19 cellular contexts compared by ENCODE assay signal in genomic region chr20:3934628-3935027, GRCh38. TPM values are rescaled to one million over a fixed set of nuclear protein-coding genes. Genes with fewer than 3 reads are reported as not detected.
DNase-seq lines count a peak whose midpoint lies in the region; ATAC-seq, FAIRE-seq and TF ChIP-seq lines count a peak whose summit lies in the region.
"Had no signal": no experiment of that assay in that cellular context is flagged by ENCODE, and none has a peak within 500 bp of the region (broad histone marks: within the 10 kb centered on the region; RNA-seq: fewer than 3 reads in every experiment).

No MANE protein-coding gene starts in this region.

- H3K36me3 ChIP-seq in DOHH2 (ENCODE audit: control insufficient read depth, low read length): no peaks in the 10 kb centered on the region
- peaks cover 12 to 23% of the 10 kb centered on the region in 2 donors for H3K36me3 ChIP-seq in ascending aorta
- H3K36me3 ChIP-seq in right atrium auricular region: no peaks in the 10 kb centered on the region

- intact Hi-C loops in ascending aorta (cut with DNase I): loop anchor here (5.0 kb wide), 1 partner anchor 48 kb away; no protein-coding TSS in a partner anchor
- intact Hi-C loops in posterior vena cava (cut with DNase I): no loop called here

- H3K4me1 ChIP-seq in DOHH2 (ENCODE audit: control insufficient read depth, low read length) (peaks cover 41% of the 10 kb centered on the region), ascending aorta (peaks cover 22 to 52% of the 10 kb centered on the region in 2 donors), right atrium auricular region (peaks cover 0 to 48% of the 10 kb centered on the region in 2 donors)

- peak overlapping the region; percentile 47 for H3K4me2 ChIP-seq in DOHH2 (ENCODE audit: low read length)

- H3K9me3 Mint-ChIP-seq in stimulated activated effector memory CD8-positive, alpha-beta T cell treated with anti-CD3 and anti-CD28 coated beads, Interleukin-12 subunit alpha, Interleukin-12 subunit beta, amount 100 ng/mL, for 72 hours: no peaks in the 10 kb centered on the region

- H4K20me1 ChIP-seq in DOHH2 (ENCODE audit: control insufficient read depth, insufficient read depth, low read depth, low read length): no peaks in the 10 kb centered on the region
- H4K20me1 ChIP-seq: BLaER1 had no signal

- peak overlapping the region; percentile 24 for H3K27ac Mint-ChIP-seq in stimulated activated effector memory CD8-positive, alpha-beta T cell treated with anti-CD3 and anti-CD28 coated beads, Interleukin-12 subunit alpha, Interleukin-12 subunit beta, amount 100 ng/mL, for 72 hours
- H3K27ac Mint-ChIP-seq: stimulated activated naive CD8-positive, alpha-beta T cell treated with anti-CD3 and anti-CD28 coated beads, Interleukin-15, Interleukin-2, amounts not matched to agents 100 ng/mL and 50 ng/mL, for 24 hours had no signal

- TF ChIP-seq CTCF in DOHH2 (IDR thresholded peaks at IDR 0.05; ENCODE audit: low read depth, low read length, poor library complexity, severe bottlenecking) (no peak), ascending aorta (IDR thresholded peaks at IDR 0.05) (no peak), right atrium auricular region (IDR thresholded peaks at IDR 0.05) (no peak)

- no peaks in the 10 kb centered on the region for H3K9me3 ChIP-seq in DOHH2 (ENCODE audit: control insufficient read depth, insufficient read depth, low read length)
- no peaks in the 10 kb centered on the region for H3K9me3 ChIP-seq in ascending aorta
- no peaks in the 10 kb centered on the region for H3K9me3 ChIP-seq in right atrium auricular region

- H3K4me1 Mint-ChIP-seq in stimulated activated effector memory CD8-positive, alpha-beta T cell treated with anti-CD3 and anti-CD28 coated beads, Interleukin-12 subunit alpha, Interleukin-12 subunit beta, amount 100 ng/mL, for 72 hours: peaks cover 25% of the 10 kb centered on the region

- no peak overlapping the region for H3K4me3 Mint-ChIP-seq in stimulated activated effector memory CD8-positive, alpha-beta T cell treated with anti-CD3 and anti-CD28 coated beads, Interleukin-12 subunit alpha, Interleukin-12 subunit beta, amount 100 ng/mL, for 72 hours
- H3K4me3 Mint-ChIP-seq: activated T-cell treated with anti-CD3 and anti-CD28 coated beads, Interleukin-2, amount 50 U/mL, for 24 hours; neural crest cell; stimulated activated naive CD8-positive, alpha-beta T cell treated with anti-CD3 and anti-CD28 coated beads, Interleukin-15, Interleukin-2, amounts not matched to agents 100 ng/mL and 50 ng/mL, for 24 hours; T-cell had no signal

- no peaks in the 10 kb centered on the region for H3K9me2 ChIP-seq in DOHH2 (replicated peaks; ENCODE audit: control insufficient read depth, low read length)

- H3K79me2 ChIP-seq in DOHH2 (ENCODE audit: control insufficient read depth, low read length): no peaks in the 10 kb centered on the region

- no peaks in the 10 kb centered on the region; the same call in 1 of the 2 replicates for H3F3A ChIP-seq in DOHH2 (ENCODE audit: control insufficient read depth, insufficient read depth)

- H3K27me3 ChIP-seq in DOHH2 (ENCODE audit: control insufficient read depth, low read length) (no peaks in the 10 kb centered on the region), ascending aorta (no peaks in the 10 kb centered on the region), right atrium auricular region (no peaks in the 10 kb centered on the region)
- H3K27me3 ChIP-seq: BLaER1 had no signal

- FAIRE-seq in HTR-8/SVneo (lab: Jason Lieb, UNC): no peak
- FAIRE-seq: GM12878 had no signal

- no peak for ATAC-seq in stimulated activated effector memory CD8-positive, alpha-beta T cell treated with anti-CD3 and anti-CD28 coated beads, Interleukin-12 subunit alpha, Interleukin-12 subunit beta, amount 100 ng/mL, for 72 hours
- no peak for ATAC-seq in HG03378 (IDR thresholded peaks at IDR 0.05; ENCODE audit: unreplicated experiment)
- ATAC-seq: GM12878, HCT116, Panc1, T-cell had no signal

- H3K4me3 ChIP-seq in DOHH2 (ENCODE audit: low read length): no peak overlapping the region
- H3K4me3 ChIP-seq in ascending aorta: no peak overlapping the region
- H3K4me3 ChIP-seq in right atrium auricular region: no peak overlapping the region
- H3K4me3 ChIP-seq: BLaER1, GM12878, lung, skin epidermis had no signal

- DNase-seq in ascending aorta (ENCODE audit: low spot score in 2 of 2) (no peak), right atrium auricular region (ENCODE audit: low spot score) (no peak), HTR-8/SVneo (ENCODE audit: insufficient read length, low spot score) (no peak), posterior vena cava (ENCODE audit: low spot score) (no peak), DMS53 (lab: John Stamatoyannopoulos, UW) (no peak)
- no peak for DNase-seq in stimulated activated effector memory CD8-positive, alpha-beta T cell treated with anti-CD3 and anti-CD28 coated beads, Interleukin-12 subunit alpha, Interleukin-12 subunit beta, amount 100 ng/mL, for 72 hours (ENCODE audit: low spot score in 2 of 2)
- DNase-seq: activated CD4-positive, alpha-beta T cell treated with anti-CD3 and anti-CD28 coated beads for 4 hours; activated T-cell treated with anti-CD3 and anti-CD28 coated beads, Interleukin-2, amount 50 U/mL, for 24 hours; T-cell had no signal

- H3K27ac ChIP-seq in DOHH2 (ENCODE audit: low read depth, low read length) (peak overlapping the region; percentile 31), ascending aorta (peak overlapping the region; percentile 65 to 68), right atrium auricular region (peak overlapping the region; percentile 73 to 76)
- H3K27ac ChIP-seq: BLaER1 had no signal

- peaks cover 44% of the 10 kb centered on the region for H3K36me3 Mint-ChIP-seq in stimulated activated effector memory CD8-positive, alpha-beta T cell treated with anti-CD3 and anti-CD28 coated beads, Interleukin-12 subunit alpha, Interleukin-12 subunit beta, amount 100 ng/mL, for 72 hours

RNA-seq across cellular contexts. Expression of gene PANK2, which starts 45.4 kb away (rescaled TPM):
- 81.1 TPM for total RNA-seq in ascending aorta
- 10 to 100 TPM; 15.5 to 19.5 TPM for total RNA-seq in right atrium auricular region
- total RNA-seq in posterior vena cava: 10 to 100 TPM; 27.0 to 31.5 TPM
